Comparison of ENCODE assay signal across 1 cellular context in the genomic region with DNA sequence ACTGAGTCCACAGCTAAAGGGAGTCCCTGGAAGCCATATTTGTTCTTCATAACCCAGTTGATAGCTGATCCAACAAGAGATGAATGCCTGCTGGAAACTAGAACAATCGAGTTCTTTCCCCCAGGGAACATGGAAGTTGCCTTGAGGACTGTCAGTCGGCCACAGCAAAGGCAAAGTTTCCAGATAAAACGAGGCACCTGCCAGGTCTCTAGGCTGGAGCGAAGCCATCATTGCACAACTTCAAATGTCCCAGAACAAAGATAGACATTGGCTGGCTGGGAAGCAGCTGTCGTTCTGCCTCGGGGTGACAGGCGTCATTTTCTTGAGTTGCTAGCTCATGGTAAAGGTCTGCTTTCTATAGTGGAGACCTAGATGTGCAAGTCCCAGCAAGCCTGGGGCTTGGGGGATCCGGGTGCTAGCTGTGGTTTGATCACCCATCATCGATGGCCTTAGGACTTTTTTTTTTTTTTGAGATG.
TF ChIP-seq lines count a peak whose summit lies in the region.

No MANE protein-coding gene starts in this region.

TF ChIP-seq in HepG2, 621 proteins besides CTCF, POLR2A, EP300 and RAD21 (continued from another document and continues in another):
- TF ChIP-seq ZHX2 (IDR thresholded peaks at IDR 0.05; ENCODE audit: low read depth), result no peak
- TF ChIP-seq ZHX2 (CRISPR knock-in tag; IDR thresholded peaks at IDR 0.05; ENCODE audit: borderline replicate concordance), result no peak
- TF ChIP-seq ZNF782 (CRISPR knock-in tag; IDR thresholded peaks at IDR 0.05; ENCODE audit: borderline replicate concordance), result no peak
- no peak for TF ChIP-seq CENPX (CRISPR knock-in tag; IDR thresholded peaks at IDR 0.05)
- no peak for TF ChIP-seq HES4 (CRISPR knock-in tag; IDR thresholded peaks at IDR 0.05; ENCODE audit: borderline replicate concordance)
- no peak for TF ChIP-seq ZNF776 (CRISPR knock-in tag; IDR thresholded peaks at IDR 0.05)
- 0 out of 2 replicates have a peak, but pooled peaks have one; percentile 18 for TF ChIP-seq ZHX1 (CRISPR knock-in tag; IDR thresholded peaks at IDR 0.05; ENCODE audit: low read depth)
- TF ChIP-seq KLF12 (CRISPR knock-in tag; IDR thresholded peaks at IDR 0.05; ENCODE audit: borderline replicate concordance), result no peak
- TF ChIP-seq CHCHD3 (CRISPR knock-in tag; IDR thresholded peaks at IDR 0.05), result no peak
- TF ChIP-seq CEBPB (IDR thresholded peaks at IDR 0.05; ENCODE audit: borderline replicate concordance, low read depth, low read length), result peak; percentile 84
- peak; percentile 45 for TF ChIP-seq POGZ (CRISPR knock-in tag; IDR thresholded peaks at IDR 0.05)
- TF ChIP-seq ZNF484 (CRISPR knock-in tag; IDR thresholded peaks at IDR 0.05; ENCODE audit: borderline replicate concordance, low read depth), result no peak
- TF ChIP-seq MTF1 (CRISPR knock-in tag; IDR thresholded peaks at IDR 0.05), result no peak
- TF ChIP-seq, protein P1, sequence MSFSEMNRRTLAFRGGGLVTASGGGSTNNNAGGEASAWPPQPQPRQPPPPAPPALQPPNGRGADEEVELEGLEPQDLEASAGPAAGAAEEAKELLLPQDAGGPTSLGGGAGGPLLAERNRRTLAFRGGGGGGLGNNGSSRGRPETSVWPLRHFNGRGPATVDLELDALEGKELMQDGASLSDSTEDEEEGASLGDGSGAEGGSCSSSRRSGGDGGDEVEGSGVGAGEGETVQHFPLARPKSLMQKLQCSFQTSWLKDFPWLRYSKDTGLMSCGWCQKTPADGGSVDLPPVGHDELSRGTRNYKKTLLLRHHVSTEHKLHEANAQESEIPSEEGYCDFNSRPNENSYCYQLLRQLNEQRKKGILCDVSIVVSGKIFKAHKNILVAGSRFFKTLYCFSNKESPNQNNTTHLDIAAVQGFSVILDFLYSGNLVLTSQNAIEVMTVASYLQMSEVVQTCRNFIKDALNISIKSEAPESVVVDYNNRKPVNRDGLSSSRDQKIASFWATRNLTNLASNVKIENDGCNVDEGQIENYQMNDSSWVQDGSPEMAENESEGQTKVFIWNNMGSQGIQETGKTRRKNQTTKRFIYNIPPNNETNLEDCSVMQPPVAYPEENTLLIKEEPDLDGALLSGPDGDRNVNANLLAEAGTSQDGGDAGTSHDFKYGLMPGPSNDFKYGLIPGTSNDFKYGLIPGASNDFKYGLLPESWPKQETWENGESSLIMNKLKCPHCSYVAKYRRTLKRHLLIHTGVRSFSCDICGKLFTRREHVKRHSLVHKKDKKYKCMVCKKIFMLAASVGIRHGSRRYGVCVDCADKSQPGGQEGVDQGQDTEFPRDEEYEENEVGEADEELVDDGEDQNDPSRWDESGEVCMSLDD (CRISPR knock-in tag; IDR thresholded peaks at IDR 0.05; ENCODE audit: borderline replicate concordance), result no peak
- 0 out of 2 replicates have a peak, but pooled peaks have one; percentile 40 for TF ChIP-seq CAMTA2 (CRISPR knock-in tag; IDR thresholded peaks at IDR 0.05; ENCODE audit: borderline replicate concordance)
- no peak for TF ChIP-seq GPN1 (CRISPR knock-in tag; IDR thresholded peaks at IDR 0.05; ENCODE audit: borderline replicate concordance)
- TF ChIP-seq ZNF781 (CRISPR knock-in tag; IDR thresholded peaks at IDR 0.05; ENCODE audit: borderline replicate concordance, not compliant biosample characterization), result no peak
- no peak for TF ChIP-seq NFIB (CRISPR knock-in tag; IDR thresholded peaks at IDR 0.05; ENCODE audit: borderline replicate concordance)
- no peak for TF ChIP-seq ZNF138 (CRISPR knock-in tag; IDR thresholded peaks at IDR 0.05; ENCODE audit: low read depth)
- no peak for TF ChIP-seq POLR2G (IDR thresholded peaks at IDR 0.05; ENCODE audit: low read depth, low read length)
- peak; percentile 77 for TF ChIP-seq CEBPG (CRISPR knock-in tag; IDR thresholded peaks at IDR 0.05)
- TF ChIP-seq, protein P2, sequence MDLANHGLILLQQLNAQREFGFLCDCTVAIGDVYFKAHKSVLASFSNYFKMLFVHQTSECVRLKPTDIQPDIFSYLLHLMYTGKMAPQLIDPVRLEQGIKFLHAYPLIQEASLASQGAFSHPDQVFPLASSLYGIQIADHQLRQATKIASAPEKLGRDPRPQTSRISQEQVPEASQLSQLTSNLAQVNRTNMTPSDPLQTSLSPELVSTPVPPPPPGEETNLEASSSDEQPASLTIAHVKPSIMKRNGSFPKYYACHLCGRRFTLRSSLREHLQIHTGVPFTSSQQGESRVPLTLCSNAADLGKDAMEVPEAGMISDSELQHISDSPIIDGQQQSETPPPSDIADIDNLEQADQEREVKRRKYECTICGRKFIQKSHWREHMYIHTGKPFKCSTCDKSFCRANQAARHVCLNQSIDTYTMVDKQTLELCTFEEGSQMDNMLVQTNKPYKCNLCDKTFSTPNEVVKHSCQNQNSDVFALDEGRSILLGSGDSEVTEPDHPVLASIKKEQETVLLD (CRISPR knock-in tag; IDR thresholded peaks at IDR 0.05; ENCODE audit: low read depth), result no peak
- TF ChIP-seq KLF15 (CRISPR knock-in tag; IDR thresholded peaks at IDR 0.05; ENCODE audit: borderline replicate concordance), result no peak
- no peak for TF ChIP-seq ELF3 (CRISPR knock-in tag; IDR thresholded peaks at IDR 0.05)
- no peak for TF ChIP-seq ZNF790 (CRISPR knock-in tag; IDR thresholded peaks at IDR 0.05; ENCODE audit: borderline replicate concordance)
- TF ChIP-seq ZNF234 (CRISPR knock-in tag; conservative IDR thresholded peaks at IDR 0.05), result no peak
- TF ChIP-seq SP1 (IDR thresholded peaks at IDR 0.05), result no peak
- TF ChIP-seq SP1 (CRISPR knock-in tag; IDR thresholded peaks at IDR 0.05), result no peak
- no peak for TF ChIP-seq PATZ1 (CRISPR knock-in tag; IDR thresholded peaks at IDR 0.05)
- TF ChIP-seq HIVEP1 (CRISPR knock-in tag; IDR thresholded peaks at IDR 0.05), result 0 out of 2 replicates have a peak, but pooled peaks have one; percentile 51
- TF ChIP-seq, protein P3, sequence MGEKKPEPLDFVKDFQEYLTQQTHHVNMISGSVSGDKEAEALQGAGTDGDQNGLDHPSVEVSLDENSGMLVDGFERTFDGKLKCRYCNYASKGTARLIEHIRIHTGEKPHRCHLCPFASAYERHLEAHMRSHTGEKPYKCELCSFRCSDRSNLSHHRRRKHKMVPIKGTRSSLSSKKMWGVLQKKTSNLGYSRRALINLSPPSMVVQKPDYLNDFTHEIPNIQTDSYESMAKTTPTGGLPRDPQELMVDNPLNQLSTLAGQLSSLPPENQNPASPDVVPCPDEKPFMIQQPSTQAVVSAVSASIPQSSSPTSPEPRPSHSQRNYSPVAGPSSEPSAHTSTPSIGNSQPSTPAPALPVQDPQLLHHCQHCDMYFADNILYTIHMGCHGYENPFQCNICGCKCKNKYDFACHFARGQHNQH (CRISPR knock-in tag; IDR thresholded peaks at IDR 0.05), result no peak
- TF ChIP-seq ZNF629 (CRISPR knock-in tag; conservative IDR thresholded peaks at IDR 0.05), result no peak
- TF ChIP-seq, protein P4, sequence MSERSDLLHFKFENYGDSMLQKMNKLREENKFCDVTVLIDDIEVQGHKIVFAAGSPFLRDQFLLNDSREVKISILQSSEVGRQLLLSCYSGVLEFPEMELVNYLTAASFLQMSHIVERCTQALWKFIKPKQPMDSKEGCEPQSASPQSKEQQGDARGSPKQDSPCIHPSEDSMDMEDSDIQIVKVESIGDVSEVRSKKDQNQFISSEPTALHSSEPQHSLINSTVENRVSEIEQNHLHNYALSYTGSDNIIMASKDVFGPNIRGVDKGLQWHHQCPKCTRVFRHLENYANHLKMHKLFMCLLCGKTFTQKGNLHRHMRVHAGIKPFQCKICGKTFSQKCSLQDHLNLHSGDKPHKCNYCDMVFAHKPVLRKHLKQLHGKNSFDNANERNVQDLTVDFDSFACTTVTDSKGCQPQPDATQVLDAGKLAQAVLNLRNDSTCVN (CRISPR knock-in tag; IDR thresholded peaks at IDR 0.05; ENCODE audit: borderline replicate concordance), result no peak
- TF ChIP-seq TEAD3 (CRISPR knock-in tag; optimal IDR thresholded peaks at IDR 0.05; ENCODE audit: borderline replicate concordance), result peak; percentile 50
- TF ChIP-seq NCOR1 (IDR thresholded peaks at IDR 0.05; ENCODE audit: borderline replicate concordance, low read length), result no peak
- no peak for TF ChIP-seq FLYWCH1 (CRISPR knock-in tag; IDR thresholded peaks at IDR 0.05)
- TF ChIP-seq FOXA1 (IDR thresholded peaks at IDR 0.05), result no peak
- TF ChIP-seq FOXA1 (CRISPR knock-in tag; IDR thresholded peaks at IDR 0.05), result no peak
- no peak for TF ChIP-seq RFX1 (IDR thresholded peaks at IDR 0.05)
- TF ChIP-seq MNT (IDR thresholded peaks at IDR 0.05), result no peak
- TF ChIP-seq IRX3 (CRISPR knock-in tag; IDR thresholded peaks at IDR 0.05; ENCODE audit: borderline replicate concordance, low read depth), result no peak
- no peak for TF ChIP-seq LCORL (IDR thresholded peaks at IDR 0.05)
- no peak for TF ChIP-seq LCORL (CRISPR knock-in tag; IDR thresholded peaks at IDR 0.05)
